Comparison of ENCODE assay signal across 19 cellular contexts in the genomic region with DNA sequence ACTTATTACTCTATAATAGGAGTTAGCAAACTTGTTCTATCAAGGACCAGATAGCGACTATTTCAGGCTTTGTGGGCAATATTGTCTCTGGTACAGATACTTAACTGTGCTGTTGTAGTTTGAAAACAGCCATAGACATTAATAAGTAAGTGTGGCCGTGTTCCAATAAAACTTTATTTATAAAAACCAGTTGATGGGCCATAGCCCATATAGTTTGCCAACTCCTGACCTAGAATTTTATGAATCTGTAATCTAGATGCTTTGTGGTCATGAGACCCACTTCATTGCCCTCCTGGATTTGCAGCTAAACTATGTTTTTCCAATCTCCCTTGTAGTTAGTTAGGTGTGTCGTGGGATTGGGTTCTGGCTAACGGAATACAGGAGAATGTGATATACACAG.
DNase-seq lines count a peak whose midpoint lies in the region; ATAC-seq, FAIRE-seq and TF ChIP-seq lines count a peak whose summit lies in the region.
"Had no signal": no experiment of that assay in that cellular context is flagged by ENCODE, and none has a peak within 500 bp of the region (broad histone marks: within the 10 kb centered on the region; RNA-seq: fewer than 3 reads in every experiment).

No MANE protein-coding gene starts in this region.

- no peak for FAIRE-seq in K562 (lab: Jason Lieb, UNC)
- FAIRE-seq: GM12892, GM19239, H54 had no signal

- H3K4me3 ChIP-seq in left ventricle myocardium inferior: no peak overlapping the region
- H3K4me3 ChIP-seq in right atrium auricular region: no peak overlapping the region
- H3K4me3 ChIP-seq in K562: no peak overlapping the region
- H3K4me3 ChIP-seq in neural progenitor cell: no peak overlapping the region
- H3K4me3 ChIP-seq: HAP-1 had no signal

- peaks cover 3% of the 10 kb centered on the region for H3K27me3 Mint-ChIP-seq in neural progenitor cell (ENCODE audit: insufficient read depth, low read depth)

- peaks cover 32% of the 10 kb centered on the region for H3K9me3 Mint-ChIP-seq in neural progenitor cell

- H3K4me1 ChIP-seq in left ventricle myocardium inferior (peaks cover 6% of the 10 kb centered on the region), right atrium auricular region (no peaks in the 10 kb centered on the region), K562 (replicated peaks in 1 of 2; ENCODE audit: control insufficient read depth in 2 of 2, insufficient read depth in 2 of 2, low read length in 2 of 2) (no peaks in the 10 kb centered on the region), neural progenitor cell (peaks cover 7% of the 10 kb centered on the region)
- H3K4me1 ChIP-seq: HAP-1 had no signal

- H3K36me3 Mint-ChIP-seq in neural progenitor cell: peaks cover 8% of the 10 kb centered on the region
- H3K36me3 Mint-ChIP-seq: CD4-positive, alpha-beta memory T cell had no signal

- intact Hi-C loops in left ventricle myocardium inferior (cut with micrococcal nuclease) (no loop called here), K562 (cut with micrococcal nuclease) (no loop called here)

- TF ChIP-seq CTCF in left ventricle myocardium inferior (IDR thresholded peaks at IDR 0.05; ENCODE audit: borderline replicate concordance): no peak
- no peak for TF ChIP-seq CTCF in right atrium auricular region (IDR thresholded peaks at IDR 0.05)
- no peak for TF ChIP-seq CTCF in K562 (IDR thresholded peaks at IDR 0.05 in 2 of 3, conservative IDR thresholded peaks at IDR 0.05 in 1 of 3; ENCODE audit: insufficient read depth in 2 of 3, low read depth in 1 of 3, low read length in 3 of 3)
- TF ChIP-seq CTCF in neural progenitor cell (IDR thresholded peaks at IDR 0.05): no peak
- TF ChIP-seq CTCF in GM13977 (IDR thresholded peaks at IDR 0.05; ENCODE audit: extremely low read depth, insufficient read depth, missing control alignments): no peak

- no peak for TF ChIP-seq EP300 in K562 (IDR thresholded peaks at IDR 0.05; ENCODE audit: low read length)

- peak overlapping the region; percentile 51 for H3K27ac ChIP-seq in left ventricle myocardium inferior (replicated peaks)
- no peak overlapping the region for H3K27ac ChIP-seq in right atrium auricular region
- H3K27ac ChIP-seq in K562 (ENCODE audit: extremely low read depth, low read depth, low read length): no peak overlapping the region
- H3K27ac ChIP-seq in neural progenitor cell: no peak overlapping the region

- peak overlapping the region; percentile 2 for H3K27ac Mint-ChIP-seq in neural progenitor cell
- H3K27ac Mint-ChIP-seq: CD4-positive, alpha-beta memory T cell; HFFc6 had no signal

- H3K4me1 Mint-ChIP-seq in neural progenitor cell: peaks cover 16% of the 10 kb centered on the region
- H3K4me1 Mint-ChIP-seq: CD4-positive, alpha-beta memory T cell had no signal

- H3K9me1 ChIP-seq in K562 (ENCODE audit: control insufficient read depth, insufficient read depth, low read length): no peaks in the 10 kb centered on the region

- no peak overlapping the region for H3K4me2 ChIP-seq in K562 (ENCODE audit: insufficient read depth, low read length)
- no peak overlapping the region for H3K4me2 ChIP-seq in neural progenitor cell

- no TSS peak for BruUV-seq in K562 (replicated peaks; lab: Mats Ljungman, UMichigan)

- no peak for TF ChIP-seq RAD21 in K562 (CRISPR knock-in tag; conservative IDR thresholded peaks at IDR 0.05 in 1 of 2, IDR thresholded peaks at IDR 0.05 in 1 of 2)

- no peak overlapping the region for H3K4me3 Mint-ChIP-seq in neural progenitor cell
- H3K4me3 Mint-ChIP-seq: CD4-positive, alpha-beta memory T cell; HFFc6 had no signal

- WGBS in K562 (ENCODE audit: insufficient coverage, low coverage, missing lambda C conversion rate): 31% methylated on average over 4 of the region's 4 CpGs

- no peaks in the 10 kb centered on the region for H3K27me3 ChIP-seq in left ventricle myocardium inferior (ENCODE audit: low read depth)
- H3K27me3 ChIP-seq in right atrium auricular region: no peaks in the 10 kb centered on the region
- H3K27me3 ChIP-seq in K562 (ENCODE audit: control insufficient read depth in 2 of 2, insufficient read depth in 2 of 2, low read length in 2 of 2): no peaks in the 10 kb centered on the region
- no peaks in the 10 kb centered on the region for H3K27me3 ChIP-seq in neural progenitor cell

- H3K36me3 ChIP-seq in left ventricle myocardium inferior (no peaks in the 10 kb centered on the region), right atrium auricular region (no peaks in the 10 kb centered on the region), K562 (ENCODE audit: control insufficient read depth, insufficient read depth, low read length) (no peaks in the 10 kb centered on the region), neural progenitor cell (no peaks in the 10 kb centered on the region)
- H3K36me3 ChIP-seq: HAP-1 had no signal

- H2AFZ ChIP-seq in K562 (ENCODE audit: low read depth, low read length) (no peak overlapping the region), neural progenitor cell (replicated peaks) (no peak overlapping the region)

- H3K79me2 ChIP-seq in K562 (ENCODE audit: control insufficient read depth, insufficient read depth, low read length) (no peaks in the 10 kb centered on the region), neural progenitor cell (ENCODE audit: low read depth) (no peaks in the 10 kb centered on the region)

- no peak for TF ChIP-seq POLR2A in K562 (conservative IDR thresholded peaks at IDR 0.05)

- no peak for DNase-seq in left ventricle myocardium inferior
- DNase-seq in right atrium auricular region (ENCODE audit: low spot score): no peak
- DNase-seq in K562 (ENCODE audit: extremely low read depth in 1 of 4, low spot score in 3 of 4): no peak
- no peak for DNase-seq in neural progenitor cell (ENCODE audit: low spot score)
- DNase-seq in GM13977 (ENCODE audit: low spot score): no peak
- DNase-seq: C1 segment of cervical spinal cord; Calu3; CD4-positive, alpha-beta memory T cell; COR-L47; DMS53; DMS79 treated with DMSO at 0.1 percent for 48 hours; GF-D8; GOT3; HFFc6 had no signal

- H3K9ac ChIP-seq in K562 (ENCODE audit: insufficient read depth in 1 of 2, low read depth in 2 of 2, low read length in 2 of 2): no peak overlapping the region
- H3K9ac ChIP-seq in neural progenitor cell: no peak overlapping the region

- CTCF ChIA-PET in K562 (lab: Yijun Ruan, JAX; ENCODE audit: low intra/inter-chr PET ratio): no interaction called here

- H3F3A ChIP-seq in neural progenitor cell (ENCODE audit: low read depth): no peaks in the 10 kb centered on the region

- in situ Hi-C loops in K562 (cut with MboI) (no loop called here), GM13977 (cut with MboI; ENCODE audit: low pct_unique_long_range_greater_than_20kb, low sequenced_read_pairs, unreplicated experiment) (no loop called here)

- H4K20me1 ChIP-seq in K562 (replicated peaks; ENCODE audit: control insufficient read depth, insufficient read depth, low read length) (no peaks in the 10 kb centered on the region), neural progenitor cell (ENCODE audit: low read depth) (no peaks in the 10 kb centered on the region)

- POLR2A ChIA-PET in K562 (lab: Yijun Ruan, JAX): no interaction called here

- ATAC-seq in K562: no peak
- no peak for ATAC-seq in HG02852 (IDR thresholded peaks at IDR 0.05; ENCODE audit: unreplicated experiment)

- no peaks in the 10 kb centered on the region for H3K9me3 ChIP-seq in left ventricle myocardium inferior (replicated peaks)
- no peaks in the 10 kb centered on the region for H3K9me3 ChIP-seq in right atrium auricular region
- no peaks in the 10 kb centered on the region for H3K9me3 ChIP-seq in K562 (replicated peaks; ENCODE audit: control insufficient read depth, insufficient read depth, low read depth, low read length)
- no peaks in the 10 kb centered on the region for H3K9me3 ChIP-seq in neural progenitor cell (ENCODE audit: low read depth)
- H3K9me3 ChIP-seq: HAP-1 had no signal
